In genomic region chr4:175051974-175052373, GRCh38 we compare ENCODE assay signal across 24 cellular contexts.
"Had no signal": no experiment of that assay in that cellular context is flagged by ENCODE, and none has a peak within 500 bp of the region (broad histone marks: within the 10 kb centered on the region; RNA-seq: fewer than 3 reads in every experiment).

No MANE protein-coding gene starts in this region.

- H3K27ac Mint-ChIP-seq: memory B cell; naive thymus-derived CD8-positive, alpha-beta T cell had no signal

- H3K36me3 ChIP-seq: esophagus muscularis mucosa, gastrocnemius medialis, heart right ventricle, lower lobe of right lung had no signal

- H3K4me1 Mint-ChIP-seq: naive thymus-derived CD8-positive, alpha-beta T cell had no signal

- DNase-seq: dermis blood vessel endothelial cell; dorsolateral prefrontal cortex; effector CD4-positive, alpha-beta T cell; effector memory CD4-positive, alpha-beta T cell; foreskin fibroblast; foreskin melanocyte; gastrocnemius medialis; glutamatergic neuron; head of caudate nucleus; heart right ventricle; hippocampal formation; islet precursor cell; kidney; kidney glomerular epithelial cell; left colon; left ventricle myocardium superior; lower lobe of right lung; mesendoderm; midbrain; naive thymus-derived CD8-positive, alpha-beta T cell had no signal

- H3K27ac ChIP-seq: coronary artery, dorsolateral prefrontal cortex, esophagus muscularis mucosa, gastrocnemius medialis, heart right ventricle, lower lobe of right lung had no signal

- H3K36me3 Mint-ChIP-seq: naive thymus-derived CD8-positive, alpha-beta T cell had no signal

- ATAC-seq: gastrocnemius medialis; heart right ventricle; left colon; left lobe of liver; left ventricle myocardium superior; naive thymus-derived CD8-positive, alpha-beta T cell had no signal

- H3K27me3 Mint-ChIP-seq: memory B cell; naive thymus-derived CD8-positive, alpha-beta T cell had no signal

- H3K4me3 ChIP-seq: coronary artery, dorsolateral prefrontal cortex, esophagus muscularis mucosa, gastrocnemius medialis, heart right ventricle, lower lobe of right lung had no signal

- H3K27me3 ChIP-seq: dorsolateral prefrontal cortex, esophagus muscularis mucosa, gastrocnemius medialis, heart right ventricle had no signal

- H3K4me3 Mint-ChIP-seq: memory B cell; naive thymus-derived CD8-positive, alpha-beta T cell had no signal

- H3K4me1 ChIP-seq: esophagus muscularis mucosa, gastrocnemius medialis, heart right ventricle, lower lobe of right lung had no signal

- H3K9me3 ChIP-seq: gastrocnemius medialis, lower lobe of right lung had no signal
